In genomic region chr9:5671711-5672353, GRCh38 we compare ENCODE assay signal across 12 cellular contexts. TPM values are rescaled to one million over a fixed set of nuclear protein-coding genes. Genes with fewer than 3 reads are reported as not detected.
DNase-seq lines count a peak whose midpoint lies in the region; ATAC-seq and TF ChIP-seq lines count a peak whose summit lies in the region.
"Had no signal": no experiment of that assay in that cellular context is flagged by ENCODE, and none has a peak within 500 bp of the region (broad histone marks: within the 10 kb centered on the region; RNA-seq: fewer than 3 reads in every experiment).

No MANE protein-coding gene starts in this region.

- POLR2A ChIA-PET in IMR-90 (lab: Charles Lee; ENCODE audit: unreplicated experiment), result no interaction called here
- POLR2A ChIA-PET in activated CD8-positive, alpha-beta T cell treated with anti-CD3 and anti-CD28 coated beads, Interleukin-2, amount 10 ng/mL, durations not matched to agents 7 days and 5 days (lab: Charles Lee), result interaction anchor here (0.7 to 1.2 kb wide), 2 partner anchors 43 to 444 kb away, joined by 3 read pairs; partner anchors contain the start of gene RIC1

- H3K36me3 ChIP-seq in IMR-90 (ENCODE audit: control insufficient read depth, insufficient read depth, low read length), result peaks cover 9% of the 10 kb centered on the region
- no peaks in the 10 kb centered on the region for H3K36me3 ChIP-seq in lower lobe of right lung
- H3K36me3 ChIP-seq in MG63, result no peaks in the 10 kb centered on the region
- H3K36me3 ChIP-seq: thoracic aorta had no signal

- H3K23ac ChIP-seq in IMR-90 (ENCODE audit: low read depth, low read length), result no peak overlapping the region

- peak overlapping the region; percentile 37 for H3K27ac Mint-ChIP-seq in activated CD8-positive, alpha-beta T cell treated with anti-CD3 and anti-CD28 coated beads, Interleukin-2, amount 10 ng/mL, durations not matched to agents 7 days and 5 days
- peak overlapping the region; percentile 27 for H3K27ac Mint-ChIP-seq in mesothelial cell of epicardium

- H3K4ac ChIP-seq in IMR-90 (ENCODE audit: low read depth, low read length), result no peak overlapping the region

- no peak overlapping the region for H3K18ac ChIP-seq in IMR-90 (ENCODE audit: low read depth, low read length)

- no peak overlapping the region for H3K9ac ChIP-seq in IMR-90 (ENCODE audit: low read depth, low read length)

- H3K4me3 ChIP-seq in IMR-90 (ENCODE audit: insufficient read depth, low read depth, low read length), result no peak overlapping the region
- no peak overlapping the region for H3K4me3 ChIP-seq in lower lobe of right lung
- H3K4me3 ChIP-seq in MG63, result no peak overlapping the region
- H3K4me3 ChIP-seq: thoracic aorta had no signal

- H3K4me1 ChIP-seq in IMR-90 (ENCODE audit: control insufficient read depth, insufficient read depth, low read length) (no peaks in the 10 kb centered on the region), lower lobe of right lung (no peaks in the 10 kb centered on the region)

- H2BK20ac ChIP-seq in IMR-90 (ENCODE audit: low read depth, low read length), result no peak overlapping the region

- peaks cover 26% of the 10 kb centered on the region for H3K4me1 Mint-ChIP-seq in activated CD8-positive, alpha-beta T cell treated with anti-CD3 and anti-CD28 coated beads, Interleukin-2, amount 10 ng/mL, durations not matched to agents 7 days and 5 days (ENCODE audit: low read depth)
- peaks cover 9% of the 10 kb centered on the region for H3K4me1 Mint-ChIP-seq in mesothelial cell of epicardium

- no peak overlapping the region for H4K5ac ChIP-seq in IMR-90 (ENCODE audit: low read depth, low read length)

- H3K4me2 ChIP-seq in IMR-90 (ENCODE audit: low read depth, low read length), result no peak overlapping the region

- no peak overlapping the region for H3K14ac ChIP-seq in IMR-90 (replicated peaks; ENCODE audit: low read depth, low read length)

- WGBS in IMR-90 (ENCODE audit: extremely low coverage in 2 of 2, insufficient read length in 1 of 2), 2 experiments, result no CpG with 5 or more reads among the region's 3 CpGs

- no peak for TF ChIP-seq CTCF in IMR-90 (conservative IDR thresholded peaks at IDR 0.05; ENCODE audit: low read depth, low read length)
- TF ChIP-seq CTCF in mesothelial cell of epicardium (IDR thresholded peaks at IDR 0.05; ENCODE audit: unreplicated experiment), result no peak
- TF ChIP-seq CTCF in lower lobe of right lung (IDR thresholded peaks at IDR 0.05), result no peak

- CTCF ChIA-PET in IMR-90 (lab: Yijun Ruan, JAX), result interaction anchor here (0.6 to 1.1 kb wide), 3 partner anchors 14 to 200 kb away, joined by 3 read pairs; no protein-coding TSS in a partner anchor
- CTCF ChIA-PET in activated CD8-positive, alpha-beta T cell treated with anti-CD3 and anti-CD28 coated beads, Interleukin-2, amount 10 ng/mL, durations not matched to agents 7 days and 5 days (lab: Charles Lee), result interaction anchor here (0.6 to 1.0 kb wide), 4 partner anchors 11 to 41 kb away, joined by 3 to 6 read pairs (median 3); no protein-coding TSS in a partner anchor

- H3K27ac ChIP-seq in IMR-90 (ENCODE audit: insufficient read depth, low read length) (no peak overlapping the region), lower lobe of right lung (no peak overlapping the region)
- H3K27ac ChIP-seq: thoracic aorta had no signal

- H3K9me1 ChIP-seq in IMR-90 (ENCODE audit: insufficient read depth, low read length), result peaks cover 10% of the 10 kb centered on the region; the same call in 1 of the 2 replicates

- no peaks in the 10 kb centered on the region for H3K27me3 Mint-ChIP-seq in activated CD8-positive, alpha-beta T cell treated with anti-CD3 and anti-CD28 coated beads, Interleukin-2, amount 10 ng/mL, durations not matched to agents 7 days and 5 days (ENCODE audit: low read depth)
- no peaks in the 10 kb centered on the region for H3K27me3 Mint-ChIP-seq in mesothelial cell of epicardium (ENCODE audit: low read depth)

- intact Hi-C loops in IMR-90 (cut with micrococcal nuclease), result no loop called here
- intact Hi-C loops in lower lobe of right lung (cut with DNase I), result no loop called here

- peaks cover 7% of the 10 kb centered on the region for H3K9me3 Mint-ChIP-seq in activated CD8-positive, alpha-beta T cell treated with anti-CD3 and anti-CD28 coated beads, Interleukin-2, amount 10 ng/mL, durations not matched to agents 7 days and 5 days (ENCODE audit: insufficient read depth)
- peaks cover 24% of the 10 kb centered on the region for H3K9me3 Mint-ChIP-seq in mesothelial cell of epicardium

- peaks cover 56% of the 10 kb centered on the region for H4K20me1 ChIP-seq in IMR-90 (ENCODE audit: insufficient read depth, low read length)

- H2BK5ac ChIP-seq in IMR-90 (ENCODE audit: low read depth, low read length, poor library complexity, severe bottlenecking), result no peak overlapping the region

- H2BK15ac ChIP-seq in IMR-90 (ENCODE audit: low read depth, low read length), result no peak overlapping the region

- peaks cover 29% of the 10 kb centered on the region for H3K36me3 Mint-ChIP-seq in activated CD8-positive, alpha-beta T cell treated with anti-CD3 and anti-CD28 coated beads, Interleukin-2, amount 10 ng/mL, durations not matched to agents 7 days and 5 days (ENCODE audit: low read depth)
- peaks cover 36% of the 10 kb centered on the region for H3K36me3 Mint-ChIP-seq in mesothelial cell of epicardium

- no peak for TF ChIP-seq RAD21 in IMR-90 (IDR thresholded peaks at IDR 0.05; ENCODE audit: low read length)

- DNase-seq in NCI-H748 (lab: John Stamatoyannopoulos, UW; ENCODE audit: unreplicated experiment) (peak; percentile 26), NCI-H748 treated with DMSO at 0.1 percent for 48 hours (lab: John Stamatoyannopoulos, UW) (no peak), IMR-90 (no peak), mesothelial cell of epicardium (ENCODE audit: low spot score in 2 of 2, unreplicated experiment in 2 of 2) (no peak), lower lobe of right lung (no peak), MG63 (no peak)
- peak; percentile 53 for DNase-seq in activated CD8-positive, alpha-beta T cell treated with anti-CD3 and anti-CD28 coated beads, Interleukin-2, amount 10 ng/mL, durations not matched to agents 7 days and 5 days
- DNase-seq: NCI-H524; stimulated activated CD4-positive, alpha-beta T cell treated with anti-CD3 and anti-CD28 coated beads, Interleukin-4, amount 100 ng/mL, for 24 hours; SW 1271 had no signal

- H2AK9ac ChIP-seq in IMR-90 (replicated peaks; ENCODE audit: low read depth, low read length, poor library complexity), result no peak overlapping the region

- H2AK5ac ChIP-seq in IMR-90 (ENCODE audit: low read depth, low read length), result no peak overlapping the region

- no TSS peak for BruUV-seq in IMR-90 (replicated peaks; lab: Mats Ljungman, UMichigan)

- H3K27me3 ChIP-seq in IMR-90 (ENCODE audit: control insufficient read depth, insufficient read depth, low read length) (no peaks in the 10 kb centered on the region), lower lobe of right lung (ENCODE audit: low read depth) (no peaks in the 10 kb centered on the region), MG63 (no peaks in the 10 kb centered on the region)

- peaks cover 20 to 53% of the 10 kb centered on the region in 2 experiments for H3K79me1 ChIP-seq in IMR-90 (ENCODE audit: low read depth in 1 of 2, low read length in 2 of 2)

- dilution Hi-C loops in IMR-90 (cut with HindIII; ENCODE audit: low sequenced_read_pairs, unreplicated experiment), result no loop called here

- TF ChIP-seq POLR2A in IMR-90 (IDR thresholded peaks at IDR 0.05; ENCODE audit: low read depth, low read length), result no peak

- H4K91ac ChIP-seq in IMR-90 (ENCODE audit: insufficient read depth, low read depth, low read length), result no peak overlapping the region

- no peak overlapping the region for H3K4me3 Mint-ChIP-seq in activated CD8-positive, alpha-beta T cell treated with anti-CD3 and anti-CD28 coated beads, Interleukin-2, amount 10 ng/mL, durations not matched to agents 7 days and 5 days
- H3K4me3 Mint-ChIP-seq in mesothelial cell of epicardium, result no peak overlapping the region

- no peak overlapping the region for H2BK120ac ChIP-seq in IMR-90 (ENCODE audit: low read depth, low read length)

- peak overlapping the region; percentile 48 for H2AFZ ChIP-seq in IMR-90 (replicated peaks; ENCODE audit: low read length, poor library complexity)

- H3K56ac ChIP-seq in IMR-90 (ENCODE audit: extremely low read depth, insufficient read depth, low read length), result no peak overlapping the region; the same call in 1 of the 2 replicates

- no peak overlapping the region for H4K8ac ChIP-seq in IMR-90 (ENCODE audit: low read depth in 2 of 2, low read length in 2 of 2)

- in situ Hi-C loops in IMR-90 (cut with MboI; ENCODE audit: low sequenced_read_pairs), result no loop called here

- H3K9me3 ChIP-seq in IMR-90 (ENCODE audit: control insufficient read depth, insufficient read depth, low read length), result peaks cover 3% of the 10 kb centered on the region; the same call in 1 of the 2 replicates
- H3K9me3 ChIP-seq in lower lobe of right lung, result peaks cover 7% of the 10 kb centered on the region
- no peaks in the 10 kb centered on the region for H3K9me3 ChIP-seq in MG63
- H3K9me3 ChIP-seq: thoracic aorta had no signal

- ATAC-seq in IMR-90 (ENCODE audit: low read depth), result no peak
- ATAC-seq in activated CD8-positive, alpha-beta T cell treated with anti-CD3 and anti-CD28 coated beads, Interleukin-2, amount 10 ng/mL, durations not matched to agents 7 days and 5 days, result peak; percentile 94
- no peak for ATAC-seq in lower lobe of right lung
- ATAC-seq in GM21529 (IDR thresholded peaks at IDR 0.05; ENCODE audit: unreplicated experiment), result no peak

TF ChIP-seq in IMR-90, 13 proteins besides CTCF, POLR2A, EP300 and RAD21 (continues in another document):
- TF ChIP-seq ELK1 (IDR thresholded peaks at IDR 0.05; ENCODE audit: borderline replicate concordance, low read depth, low read length) (no peak), MAZ (IDR thresholded peaks at IDR 0.05; ENCODE audit: borderline replicate concordance, low read depth, low read length) (no peak), CHD1 (IDR thresholded peaks at IDR 0.05; ENCODE audit: low read depth, low read length) (no peak)

RNA-seq across cellular contexts. Expression of gene RIC1, which starts 42.9 kb away (rescaled TPM):
- total RNA-seq in IMR-90 (2012; rRNA removed) (68.6 and 76.9 TPM in 2 replicates), mesothelial cell of epicardium (36.4 to 39.2 TPM (median 37.5 TPM) in 3 replicates), lower lobe of right lung (20.5 TPM)
- polyA plus RNA-seq in IMR-90 (2012; rRNA removed), result 25.5 and 28.8 TPM in 2 replicates
- polyA plus RNA-seq in IMR-90 (2012; cell fraction: cytosol; rRNA removed), result 8.9 and 9.9 TPM in 2 replicates
- 18.0 and 107 TPM in 2 replicates for polyA plus RNA-seq in IMR-90 (2012; cell fraction: nucleus; rRNA removed; ENCODE audit: low replicate concordance)
- 10 to 100 TPM; 16.7 to 17.8 TPM for total RNA-seq in activated CD8-positive, alpha-beta T cell treated with anti-CD3 and anti-CD28 coated beads, Interleukin-2, amount 10 ng/mL, durations not matched to agents 7 days and 5 days
- 4.1 and 9.0 TPM in 2 replicates for total RNA-seq in MG63 (2014; rRNA removed; shearing (Covaris generic); ENCODE audit: low replicate concordance)

Comparison
In these comparisons a context has a peak if more than half of its experiments do, and no peak if none do; other contexts are left out.
1. DNase-seq: peak in NCI-H748 (single experiment) and activated CD8-positive, alpha-beta T cell treated with anti-CD3 and anti-CD28 coated beads, Interleukin-2, amount 10 ng/mL, durations not matched to agents 7 days and 5 days (single experiment); none in NCI-H748 treated with DMSO at 0.1 percent for 48 hours (single experiment), IMR-90 (single experiment), mesothelial cell of epicardium (0 of 2), lower lobe of right lung (single experiment) and MG63 (single experiment).